In genomic region chr7:130486114-130486962, GRCh38 we compare ENCODE assay signal across 8 cellular contexts. TPM values are rescaled to one million over a fixed set of nuclear protein-coding genes. Genes with fewer than 3 reads are reported as not detected.
A peak's percentile ranks its signal among the peaks of the same experiment; 100 is the strongest.
DNase-seq lines count a peak whose midpoint lies in the region; ATAC-seq and TF ChIP-seq lines count a peak whose summit lies in the region.

No MANE protein-coding gene starts in this region.

- TF ChIP-seq POLR2A in Peyer's patch (IDR thresholded peaks at IDR 0.05) = no peak

- H3K9me3 ChIP-seq in Peyer's patch = no peaks in the 10 kb centered on the region
- H3K9me3 ChIP-seq in cardiac muscle cell (ENCODE audit: low read depth) = no peaks in the 10 kb centered on the region
- no peaks in the 10 kb centered on the region for H3K9me3 ChIP-seq in aorta (ENCODE audit: control insufficient read depth, low read length)

- H3K27ac ChIP-seq in Peyer's patch (peak overlapping the region; percentile 32 to 84 (median 56)), cardiac muscle cell (no peak overlapping the region), aorta (ENCODE audit: low read depth in 1 of 2, low read length in 2 of 2) (no peak overlapping the region)

- peaks cover 9% of the 10 kb centered on the region for H3K27me3 Mint-ChIP-seq in activated naive CD4-positive, alpha-beta T cell treated with anti-CD3 and anti-CD28 coated beads for 36 hours (ENCODE audit: low read depth)

- H3K4me1 Mint-ChIP-seq in activated naive CD4-positive, alpha-beta T cell treated with anti-CD3 and anti-CD28 coated beads for 36 hours (ENCODE audit: low read depth) = peaks cover 23% of the 10 kb centered on the region

- H3K4me1 ChIP-seq in Peyer's patch (peaks cover 0 to 5% (median 0%) of the 10 kb centered on the region in 4 donors), cardiac muscle cell (ENCODE audit: low read depth) (no peaks in the 10 kb centered on the region), aorta (ENCODE audit: control insufficient read depth in 1 of 2, insufficient read depth in 2 of 2, low read length in 2 of 2) (peaks cover 0 to 2% of the 10 kb centered on the region in 2 donors)

- TF ChIP-seq CTCF in Peyer's patch (IDR thresholded peaks at IDR 0.05) (peak in 5 of 6 experiments; percentile 34 to 89 (median 82)), cardiac muscle cell (IDR thresholded peaks at IDR 0.05; ENCODE audit: low read depth, low read length) (peak; percentile 61)

- H3K9me3 Mint-ChIP-seq in activated naive CD4-positive, alpha-beta T cell treated with anti-CD3 and anti-CD28 coated beads for 36 hours = no peaks in the 10 kb centered on the region

- H3K36me3 Mint-ChIP-seq in activated naive CD4-positive, alpha-beta T cell treated with anti-CD3 and anti-CD28 coated beads for 36 hours (ENCODE audit: low read depth) = no peaks in the 10 kb centered on the region

- H3K4me3 ChIP-seq in Peyer's patch (peak overlapping the region; percentile 48 to 68 (median 57)), cardiac muscle cell (peak overlapping the region; percentile 29), aorta (ENCODE audit: low read length in 2 of 2) (peak overlapping the region in 1 of 2 donors; percentile 38)

- peak; percentile 98 for DNase-seq in DMS 273 (lab: John Stamatoyannopoulos, UW; ENCODE audit: unreplicated experiment)
- DNase-seq in Peyer's patch = peak; percentile 70 to 90 (median 88)
- DNase-seq in activated naive CD4-positive, alpha-beta T cell treated with anti-CD3 and anti-CD28 coated beads for 36 hours = peak; percentile 70
- DNase-seq in cardiac muscle cell (ENCODE audit: low read depth in 1 of 2, low spot score in 1 of 2) = peak; percentile 59 to 85
- DNase-seq in posterior cingulate gyrus = peak in 7 of 10 donors; percentile 37 to 92 (median 40)
- DNase-seq in aorta = peak; percentile 63 to 79

- H3K27me3 ChIP-seq in Peyer's patch = no peaks in the 10 kb centered on the region
- H3K27me3 ChIP-seq in cardiac muscle cell = no peaks in the 10 kb centered on the region
- no peaks in the 10 kb centered on the region for H3K27me3 ChIP-seq in aorta (ENCODE audit: control insufficient read depth in 1 of 2, insufficient read depth in 2 of 2, low read length in 1 of 2)

- no peak overlapping the region for H3K27ac Mint-ChIP-seq in activated naive CD4-positive, alpha-beta T cell treated with anti-CD3 and anti-CD28 coated beads for 36 hours

- intact Hi-C loops in activated naive CD4-positive, alpha-beta T cell treated with anti-CD3 and anti-CD28 coated beads for 36 hours (cut with micrococcal nuclease) = loop anchor here (1.0 to 5.0 kb wide), 5 partner anchors 44 to 414 kb away; partner anchors contain the start of gene CEP41
- intact Hi-C loops in posterior cingulate gyrus (cut with DNase I) (loop anchor here (5.0 kb wide), 1 partner anchor 44 kb away; the partner anchor contains the start of gene CEP41), aorta (cut with DNase I) (no loop called here)

- WGBS in aorta, 2 donors = 17 to 21% methylated on average over 69 of the region's 69 CpGs

- CTCF ChIA-PET in activated naive CD4-positive, alpha-beta T cell treated with anti-CD3 and anti-CD28 coated beads for 36 hours (lab: Charles Lee) = interaction anchor here (0.6 to 2.2 kb wide), 8 partner anchors 10 to 272 kb away, joined by 3 to 8 read pairs (median 4); no protein-coding TSS in a partner anchor

- peak; percentile 49 for ATAC-seq in HG03159 (IDR thresholded peaks at IDR 0.05; ENCODE audit: unreplicated experiment)
- ATAC-seq in aorta (ENCODE audit: low FRiP score) = peak; percentile 70
- no peak for ATAC-seq in HG03135 (IDR thresholded peaks at IDR 0.05; ENCODE audit: unreplicated experiment)

- H3K36me3 ChIP-seq in Peyer's patch = no peaks in the 10 kb centered on the region
- H3K36me3 ChIP-seq in cardiac muscle cell = no peaks in the 10 kb centered on the region
- no peaks in the 10 kb centered on the region for H3K36me3 ChIP-seq in aorta (ENCODE audit: control insufficient read depth in 1 of 2, insufficient read depth in 2 of 2, low read length in 1 of 2)

- H3K4me3 Mint-ChIP-seq in activated naive CD4-positive, alpha-beta T cell treated with anti-CD3 and anti-CD28 coated beads for 36 hours = peak overlapping the region; percentile 74

RNA-seq across cellular contexts. Expression of gene MEST, which starts 5.5 kb away (rescaled TPM):
- total RNA-seq in Peyer's patch = 10 to 100 TPM; 11.6 to 36.1 (median 27.1) TPM
- 1 to 10 TPM; 1.4 to 1.6 TPM for total RNA-seq in activated naive CD4-positive, alpha-beta T cell treated with anti-CD3 and anti-CD28 coated beads for 36 hours
- 56.2 and 57.2 TPM in 2 replicates for total RNA-seq in cardiac muscle cell
- polyA plus RNA-seq in cardiac muscle cell = 91.6 and 98.3 TPM in 2 replicates
- total RNA-seq in aorta = 10 to 100 TPM in 1 of 2 donors, 1 to 10 TPM in 1; 9.0 to 23.0 TPM
- 1 to 10 TPM; 2.7 to 4.9 TPM for polyA plus RNA-seq in aorta

RNA-seq across cellular contexts. Expression of gene CEP41, which starts 45.5 kb away (rescaled TPM):
- total RNA-seq in Peyer's patch = 10 to 100 TPM in 1 of 4 donors, 1 to 10 TPM in 3; 1.9 to 14.0 (median 5.6) TPM
- total RNA-seq in activated naive CD4-positive, alpha-beta T cell treated with anti-CD3 and anti-CD28 coated beads for 36 hours = 10 to 100 TPM; 16.0 to 18.2 TPM
- 8.0 and 10.7 TPM in 2 replicates for total RNA-seq in cardiac muscle cell
- 27.4 and 48.8 TPM in 2 replicates for polyA plus RNA-seq in cardiac muscle cell
- 1 to 10 TPM; 6.2 to 6.6 TPM for total RNA-seq in aorta
- 1 to 10 TPM; 2.1 to 7.5 TPM for polyA plus RNA-seq in aorta

Comparison
In these comparisons a context has a peak if more than half of its experiments do, and no peak if none do; other contexts are left out.
1. DNase-seq: peak in every context shown above with its lines; median percentile 98 in DMS 273; 88 in Peyer's patch; 72 in cardiac muscle cell; 71 in aorta; 70 in activated naive CD4-positive, alpha-beta T cell treated with anti-CD3 and anti-CD28 coated beads for 36 hours; 40 in posterior cingulate gyrus.
2. H3K27ac ChIP-seq: peak in Peyer's patch (4 of 4); none in cardiac muscle cell (single experiment) and aorta (0 of 2).
3. intact Hi-C loops: an anchor here in activated naive CD4-positive, alpha-beta T cell treated with anti-CD3 and anti-CD28 coated beads for 36 hours (1.0 to 5.0 kb wide) and posterior cingulate gyrus (5.0 kb wide); none called in aorta.